ENCODE assay signal across 8 cellular contexts in the genomic region with DNA sequence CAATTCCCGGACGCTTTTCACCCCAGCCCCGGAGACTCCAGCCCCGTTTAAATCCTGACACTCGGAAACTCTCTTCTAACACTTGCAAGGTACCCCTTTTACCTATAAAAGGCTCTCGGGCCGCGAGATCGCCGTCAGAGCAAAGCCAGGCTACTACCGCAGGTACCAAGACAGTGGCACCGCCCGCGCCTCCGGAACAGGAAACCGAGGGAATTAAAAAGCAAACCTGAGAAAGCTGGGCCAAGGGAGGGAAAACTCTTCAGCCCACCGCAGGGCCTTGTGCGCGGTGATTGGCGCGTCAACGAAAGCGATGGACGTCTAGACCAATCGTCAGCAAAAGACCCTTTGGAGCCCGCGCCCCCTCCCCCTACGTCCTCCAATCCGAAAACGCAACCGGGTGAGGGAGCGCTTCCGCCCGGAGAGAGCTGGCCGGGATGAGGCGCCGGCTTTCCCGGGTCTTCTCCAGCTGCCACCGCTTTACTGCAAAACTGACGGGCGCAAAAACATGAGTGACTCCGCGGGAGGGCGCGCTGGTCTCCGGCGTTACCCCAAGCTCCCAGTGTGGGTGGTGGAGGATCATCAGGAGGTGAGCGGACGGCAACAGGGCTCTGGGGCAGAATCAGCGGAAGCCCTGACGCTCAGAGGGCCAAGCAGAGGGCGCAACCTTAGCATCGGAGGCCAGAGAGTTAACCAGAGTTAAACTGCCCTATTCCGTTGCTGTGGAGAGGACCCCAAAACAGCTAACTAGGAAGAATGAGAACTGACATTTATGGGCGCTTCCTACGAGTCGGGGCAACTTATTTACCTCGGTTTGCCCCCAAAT. TPM values are rescaled to one million over a fixed set of nuclear protein-coding genes. Genes with fewer than 3 reads are reported as not detected.
DNase-seq lines count a peak whose midpoint lies in the region; ATAC-seq and TF ChIP-seq lines count a peak whose summit lies in the region.

Gene C5orf22, plus strand, starts transcription at position 414 of the 823 bp plus-strand sequence. Its CDS starts 92 bp downstream, at position 506.
Gene DROSHA, minus strand, starts transcription at position 206 of the 823 bp plus-strand sequence. CDS start 3,034 bp downstream, outside the sequence.

- no peaks in the 10 kb centered on the region for H3K27me3 Mint-ChIP-seq in CD4-positive, alpha-beta T cell
- no peaks in the 10 kb centered on the region for H3K27me3 Mint-ChIP-seq in activated CD4-positive, alpha-beta memory T cell treated with anti-CD3 and anti-CD28 coated beads for 36 hours

- peak; percentile 78 to 91 (median 86) for DNase-seq in CD4-positive, alpha-beta T cell
- DNase-seq in NCI-H82 treated with DMSO at 0.1 percent for 48 hours (lab: John Stamatoyannopoulos, UW; ENCODE audit: unreplicated experiment) (peak; percentile 88), ecto neural progenitor cell (ENCODE audit: low spot score) (peak; percentile 95), lower leg skin (ENCODE audit: low spot score in 2 of 2) (peak; percentile 93 to 98)
- peak; percentile 96 for DNase-seq in activated CD4-positive, alpha-beta memory T cell treated with anti-CD3 and anti-CD28 coated beads for 36 hours
- DNase-seq in stimulated activated CD4-positive, alpha-beta T cell treated with anti-CD3 and anti-CD28 coated beads, Interleukin-4, amount 100 ng/mL, for 48 hours (ENCODE audit: low read depth in 2 of 2), result peak; percentile 88 to 93

- H3K27ac Mint-ChIP-seq in CD4-positive, alpha-beta T cell, result peak within 1 kb of the TSS; percentile 90
- peak within 1 kb of the TSS; percentile 92 for H3K27ac Mint-ChIP-seq in activated CD4-positive, alpha-beta memory T cell treated with anti-CD3 and anti-CD28 coated beads for 36 hours

- no peak for TF ChIP-seq CTCF in CD4-positive, alpha-beta T cell (IDR thresholded peaks at IDR 0.05)
- TF ChIP-seq CTCF in lower leg skin (IDR thresholded peaks at IDR 0.05), result no peak

- whole genome bisulfite sequencing in lower leg skin, 2 donors, result 0% methylated on average over 56 to 58 of the region's 58 CpGs

- H3K4me3 ChIP-seq in lower leg skin (ENCODE audit: low read depth, poor library complexity, severe bottlenecking), result peak within 1 kb of the TSS; percentile 76

- H3K9me3 ChIP-seq in CD4-positive, alpha-beta T cell (ENCODE audit: control insufficient read depth, low read length), result no peaks in the 10 kb centered on the region

- no peaks in the 10 kb centered on the region for H3K27me3 ChIP-seq in CD4-positive, alpha-beta T cell (ENCODE audit: control insufficient read depth, insufficient read depth, low read length)

- POLR2A ChIA-PET in CD4-positive, alpha-beta T cell (lab: Charles Lee), result interaction anchor here (0.9 to 1.4 kb wide), 6 partner anchors 11 to 642 kb away, joined by 3 to 5 read pairs (median 4); partner anchors contain the start of gene GOLPH3
- POLR2A ChIA-PET in activated CD4-positive, alpha-beta memory T cell treated with anti-CD3 and anti-CD28 coated beads for 36 hours (lab: Charles Lee), result interaction anchor here (0.9 to 1.7 kb wide), 3 partner anchors 9 to 585 kb away, joined by 3 to 5 read pairs (median 5); no protein-coding TSS in a partner anchor

- H3K9me3 Mint-ChIP-seq in CD4-positive, alpha-beta T cell, result no peaks in the 10 kb centered on the region
- no peaks in the 10 kb centered on the region for H3K9me3 Mint-ChIP-seq in activated CD4-positive, alpha-beta memory T cell treated with anti-CD3 and anti-CD28 coated beads for 36 hours

- peaks cover 76% of the 10 kb centered on the region for H3K36me3 Mint-ChIP-seq in CD4-positive, alpha-beta T cell (ENCODE audit: low read depth)
- peaks cover 38% of the 10 kb centered on the region for H3K36me3 Mint-ChIP-seq in activated CD4-positive, alpha-beta memory T cell treated with anti-CD3 and anti-CD28 coated beads for 36 hours

- CTCF ChIA-PET in CD4-positive, alpha-beta T cell (lab: Charles Lee), result interaction anchor here (1.1 kb wide), 1 partner anchor 9 kb away, joined by 4 read pairs; no protein-coding TSS in a partner anchor
- CTCF ChIA-PET in activated CD4-positive, alpha-beta memory T cell treated with anti-CD3 and anti-CD28 coated beads for 36 hours (lab: Charles Lee), result interaction anchor here (0.9 to 1.5 kb wide), 6 partner anchors 9 to 561 kb away, joined by 3 to 12 read pairs (median 4); partner anchors contain the start of gene PDZD2

- H3K4me1 Mint-ChIP-seq in CD4-positive, alpha-beta T cell (ENCODE audit: low read depth), result peaks cover 76% of the 10 kb centered on the region
- peaks cover 48% of the 10 kb centered on the region for H3K4me1 Mint-ChIP-seq in activated CD4-positive, alpha-beta memory T cell treated with anti-CD3 and anti-CD28 coated beads for 36 hours (ENCODE audit: low read depth)

- H3K27ac ChIP-seq in CD4-positive, alpha-beta T cell (ENCODE audit: low read depth, low read length), result peak within 1 kb of the TSS; percentile 48

- peak within 1 kb of the TSS; percentile 98 for H3K4me3 Mint-ChIP-seq in CD4-positive, alpha-beta T cell
- H3K4me3 Mint-ChIP-seq in activated CD4-positive, alpha-beta memory T cell treated with anti-CD3 and anti-CD28 coated beads for 36 hours, result peak within 1 kb of the TSS; percentile 94

- peak; percentile 96 for ATAC-seq in CD4-positive, alpha-beta T cell (ENCODE audit: poor library complexity)
- peak; percentile 86 for ATAC-seq in GM19438 (IDR thresholded peaks at IDR 0.05; ENCODE audit: low read depth, unreplicated experiment)
- peak; percentile 86 for ATAC-seq in HG03575 (IDR thresholded peaks at IDR 0.05; ENCODE audit: extremely low read depth, insufficient number of reproducible peaks, low FRiP score, unreplicated experiment)

- TF ChIP-seq POLR2A in lower leg skin (IDR thresholded peaks at IDR 0.05), result no peak

- intact Hi-C loops in CD4-positive, alpha-beta T cell (cut with DNase I, micrococcal nuclease), result loop anchor here (2.0 to 10.0 kb wide), 7 partner anchors 545 to 1910 kb away; partner anchors contain the start of genes GOLPH3 (in 1 of the 2), MTMR12 (in 1 of the 2), SUB1 (in 1 of the 2) and TARS1 (in 1 of the 2)
- intact Hi-C loops in activated CD4-positive, alpha-beta memory T cell treated with anti-CD3 and anti-CD28 coated beads for 36 hours (cut with micrococcal nuclease), result loop anchor here (2.0 to 10.0 kb wide), 3 partner anchors 640 to 1909 kb away; partner anchors contain the start of genes GOLPH3, MTMR12 and TARS1
- intact Hi-C loops in lower leg skin (cut with DNase I; ENCODE audit: low total_unique reads), result no loop called here

RNA-seq across cellular contexts. Expression of gene C5orf22, which starts in this region (rescaled TPM):
- 10 to 100 TPM in 1 of 2 experiments, 1 to 10 TPM in 1; 9.8 to 12.3 TPM for total RNA-seq in CD4-positive, alpha-beta T cell
- 10 to 100 TPM; 25.1 to 29.0 TPM for total RNA-seq in activated CD4-positive, alpha-beta memory T cell treated with anti-CD3 and anti-CD28 coated beads for 36 hours
- total RNA-seq in lower leg skin, result 10 to 100 TPM in 3 of 4 donors, 1 to 10 TPM in 1; 8.9 to 15.6 (median 12.2) TPM

RNA-seq across cellular contexts. Expression of gene DROSHA, which starts in this region (rescaled TPM):
- total RNA-seq in CD4-positive, alpha-beta T cell, result 10 to 100 TPM; 28.8 to 38.1 TPM
- 10 to 100 TPM; 59.6 to 66.1 TPM for total RNA-seq in activated CD4-positive, alpha-beta memory T cell treated with anti-CD3 and anti-CD28 coated beads for 36 hours
- 10 to 100 TPM; 21.7 to 59.2 (median 37.3) TPM for total RNA-seq in lower leg skin

Comparison
In these comparisons a context has a peak if more than half of its experiments do, and no peak if none do; other contexts are left out.
1. Peak in every context shown above with its lines: DNase-seq, ATAC-seq, H3K4me3 ChIP-seq and H3K27ac ChIP-seq.